8 cellular contexts compared by ENCODE assay signal in genomic region chr14:55411426-55412389, GRCh38. TPM values are rescaled to one million over a fixed set of nuclear protein-coding genes. Genes with fewer than 3 reads are reported as not detected.
DNase-seq lines count a peak whose midpoint lies in the region; ATAC-seq and TF ChIP-seq lines count a peak whose summit lies in the region.

TSS of gene ATG14 (minus strand) at chr14:55411830. CDS start at chr14:55411822, 8 bp downstream.

- no peaks in the 10 kb centered on the region for H3K9me3 Mint-ChIP-seq in activated CD4-positive, alpha-beta T cell treated with anti-CD3 and anti-CD28 coated beads for 36 hours (ENCODE audit: low read depth)

- H3K4me1 ChIP-seq in colonic mucosa, result peaks cover 7% of the 10 kb centered on the region

- H3K27ac Mint-ChIP-seq in activated CD4-positive, alpha-beta T cell treated with anti-CD3 and anti-CD28 coated beads for 36 hours, result peak within 1 kb of the TSS; percentile 82

- ATAC-seq in GM19025 (IDR thresholded peaks at IDR 0.05; ENCODE audit: low read depth, unreplicated experiment) (peak; percentile 98), HG03342 (IDR thresholded peaks at IDR 0.05; ENCODE audit: unreplicated experiment) (peak; percentile 97), left lobe of liver (peak; percentile 98)
- peak; percentile 99 for ATAC-seq in activated CD4-positive, alpha-beta T cell treated with anti-CD3 and anti-CD28 coated beads for 36 hours

- peak within 1 kb of the TSS; percentile 88 for H3K4me3 ChIP-seq in colonic mucosa

- TF ChIP-seq CTCF in colonic mucosa (IDR thresholded peaks at IDR 0.05), result no peak

- POLR2A ChIA-PET in activated CD4-positive, alpha-beta T cell treated with anti-CD3 and anti-CD28 coated beads for 36 hours (lab: Charles Lee), result interaction anchor here (0.5 kb wide), 1 partner anchor 21 kb away, joined by 4 read pairs; no protein-coding TSS in a partner anchor

- H3K36me3 Mint-ChIP-seq in activated CD4-positive, alpha-beta T cell treated with anti-CD3 and anti-CD28 coated beads for 36 hours (ENCODE audit: low read depth), result no peaks in the 10 kb centered on the region

- H3K4me3 Mint-ChIP-seq in activated CD4-positive, alpha-beta T cell treated with anti-CD3 and anti-CD28 coated beads for 36 hours, result peak within 1 kb of the TSS; percentile 79

- peaks cover 27% of the 10 kb centered on the region for H3K4me1 Mint-ChIP-seq in activated CD4-positive, alpha-beta T cell treated with anti-CD3 and anti-CD28 coated beads for 36 hours

- no peaks in the 10 kb centered on the region for H3K36me3 ChIP-seq in colonic mucosa

- CTCF ChIA-PET in activated CD4-positive, alpha-beta T cell treated with anti-CD3 and anti-CD28 coated beads for 36 hours (lab: Charles Lee), result interaction anchor here (1.2 to 1.6 kb wide), 2 partner anchors 10 to 12 kb away, joined by 3 to 5 read pairs; no protein-coding TSS in a partner anchor

- H3K9me3 ChIP-seq in colonic mucosa, result no peaks in the 10 kb centered on the region

- H3K9ac ChIP-seq in colonic mucosa (ENCODE audit: low read depth in 2 of 2, low read length in 2 of 2), result peak within 1 kb of the TSS; percentile 84 to 91

- intact Hi-C loops in activated CD4-positive, alpha-beta T cell treated with anti-CD3 and anti-CD28 coated beads for 36 hours (cut with DNase I, micrococcal nuclease), result loop anchor here (1.0 to 10.0 kb wide), 7 partner anchors 37 to 703 kb away; partner anchors contain the start of genes DLGAP5 (in 1 of the 2), FBXO34 (in 1 of the 2), KTN1 (in 1 of the 2) and MAPK1IP1L (in 1 of the 2)
- intact Hi-C loops in colonic mucosa (cut with DNase I), result loop anchor here (10.0 kb wide), 1 partner anchor 47 kb away; no protein-coding TSS in a partner anchor

- no peaks in the 10 kb centered on the region for H3K27me3 ChIP-seq in colonic mucosa

- no peaks in the 10 kb centered on the region for H3K27me3 Mint-ChIP-seq in activated CD4-positive, alpha-beta T cell treated with anti-CD3 and anti-CD28 coated beads for 36 hours

- peak within 1 kb of the TSS; percentile 74 for H3K27ac ChIP-seq in colonic mucosa

- DNase-seq in AG20443 (ENCODE audit: low spot score) (peak; percentile 97), NCI-H460 (ENCODE audit: extremely low read depth, low read depth) (peak; percentile 82), colonic mucosa (peak; percentile 92), left lobe of liver (ENCODE audit: low spot score) (peak; percentile 88)
- DNase-seq in activated CD4-positive, alpha-beta T cell treated with anti-CD3 and anti-CD28 coated beads for 36 hours, result peak; percentile 88
- DNase-seq in stimulated activated CD4-positive, alpha-beta T cell treated with anti-CD3 and anti-CD28 coated beads, Interleukin-2, amount 100 ng/mL, for 24 hours, result peak; percentile 77 to 80

RNA-seq across cellular contexts. Expression of gene ATG14, which starts in this region (rescaled TPM):
- total RNA-seq in NCI-H460 (2014; rRNA removed; shearing (Covaris generic)), result 11.3 and 13.1 TPM in 2 replicates
- polyA plus RNA-seq in NCI-H460 (2014; cell fraction: nucleus; rRNA removed), result 10.3 and 16.8 TPM in 2 replicates
- 1 to 10 TPM; 5.0 to 5.1 TPM for total RNA-seq in activated CD4-positive, alpha-beta T cell treated with anti-CD3 and anti-CD28 coated beads for 36 hours
- total RNA-seq in colonic mucosa (1 to 10 TPM; 5.4 to 7.2 TPM), left lobe of liver (4.1 TPM)

Comparison
In these comparisons a context has a peak if more than half of its experiments do, and no peak if none do; other contexts are left out.
1. Peak in every context shown above with its lines: DNase-seq, ATAC-seq, H3K4me3 ChIP-seq and H3K27ac ChIP-seq.